In the genomic region with DNA sequence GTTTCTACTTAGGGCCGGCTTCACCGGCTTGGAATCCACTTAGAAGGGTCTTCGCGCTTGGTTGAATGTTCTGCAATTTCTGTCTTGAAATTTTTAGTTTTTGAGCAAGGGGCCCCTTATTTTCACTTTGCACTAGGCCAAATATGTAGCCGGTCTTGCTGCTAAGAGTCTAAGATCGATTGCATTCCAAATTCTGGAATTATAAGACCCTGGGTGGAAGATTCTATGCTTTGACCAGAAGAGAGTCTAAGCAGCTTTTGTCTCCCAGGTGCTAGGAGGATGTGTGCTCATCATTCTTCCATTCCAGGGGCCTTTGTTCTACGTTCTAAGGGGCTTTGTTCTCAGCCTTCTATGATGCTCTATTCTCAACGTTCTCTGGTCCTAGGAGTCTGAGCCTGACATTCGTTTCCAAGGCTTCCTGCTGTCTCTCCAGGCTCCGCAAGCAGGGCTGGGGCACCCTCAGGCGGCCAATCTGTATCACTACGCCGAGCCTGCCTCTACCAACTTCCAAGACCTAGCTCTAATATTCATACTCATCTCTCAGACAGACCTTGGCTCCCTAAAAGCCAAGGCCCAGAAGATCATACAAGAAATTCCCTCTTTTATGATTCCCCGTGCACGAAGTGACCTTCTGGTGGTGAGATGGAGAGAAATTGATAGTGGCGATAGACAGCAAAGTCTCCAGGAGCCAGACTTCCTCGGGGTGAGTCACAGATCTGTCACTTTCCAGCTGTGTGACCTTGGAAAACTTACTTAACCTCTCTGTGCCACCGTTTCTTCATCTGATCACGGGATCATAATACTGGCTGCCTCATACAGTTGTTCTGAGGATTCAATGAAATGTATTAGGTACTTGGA, we compare ENCODE assay signal across 8 cellular contexts. TPM values are rescaled to one million over a fixed set of nuclear protein-coding genes. Genes with fewer than 3 reads are reported as not detected.
DNase-seq lines count a peak whose midpoint lies in the region; ATAC-seq and TF ChIP-seq lines count a peak whose summit lies in the region.

No MANE protein-coding gene starts in this region.

- WGBS in liver, result 7% methylated on average over 19 of the region's 19 CpGs

- no peaks in the 10 kb centered on the region for H3K36me3 ChIP-seq in liver (ENCODE audit: control insufficient read depth in 4 of 4, insufficient read depth in 3 of 4, low read depth in 1 of 4, low read length in 3 of 4)

- peak overlapping the region; percentile 12 to 24 (median 24) for H3K4me3 ChIP-seq in liver (ENCODE audit: low read depth in 1 of 3, low read length in 3 of 3)

- ATAC-seq in HG03135 (IDR thresholded peaks at IDR 0.05; ENCODE audit: unreplicated experiment) (peak; percentile 41), GM19463 (IDR thresholded peaks at IDR 0.05; ENCODE audit: unreplicated experiment) (no peak)

- peaks cover 0 to 7% (median 4%) of the 10 kb centered on the region in 4 donors for H3K27me3 ChIP-seq in liver (ENCODE audit: control insufficient read depth in 4 of 4, insufficient read depth in 4 of 4, low read length in 3 of 4)

- H3K9ac ChIP-seq in liver (ENCODE audit: low read depth in 1 of 2, low read length in 2 of 2), result no peak overlapping the region

- TF ChIP-seq RAD21 in liver (IDR thresholded peaks at IDR 0.05), result peak; percentile 98

- TF ChIP-seq CTCF in liver (IDR thresholded peaks at IDR 0.05; ENCODE audit: low read depth, low read length, missing input control), result peak; percentile 91

- peak overlapping the region in 1 of 2 donors; percentile 57 for H3K27ac ChIP-seq in liver (ENCODE audit: low read depth in 1 of 2, low read length in 2 of 2)

- DNase-seq in CD1c-positive myeloid dendritic cell (ENCODE audit: extremely low spot score), result peak; percentile 89
- DNase-seq in NCI-H69 (lab: John Stamatoyannopoulos, UW), result peak; percentile 92
- DNase-seq in activated CD4-positive, alpha-beta T cell treated with anti-CD3 and anti-CD28 coated beads, Interleukin-2, amount 50 U/mL, for 48 hours, result peak; percentile 79 to 83
- DNase-seq in dermis microvascular lymphatic vessel endothelial cell (ENCODE audit: low read depth in 2 of 2), result peak; percentile 69 to 89
- DNase-seq in stimulated activated CD4-positive, alpha-beta T cell treated with anti-CD3 and anti-CD28 coated beads, Interleukin-2, amount 100 ng/mL, for 4 hours (ENCODE audit: low read depth), result peak; percentile 65

- no peaks in the 10 kb centered on the region for H3K9me3 ChIP-seq in liver (ENCODE audit: control insufficient read depth in 4 of 4, low read length in 3 of 4)

- peaks cover 5 to 26% (median 12%) of the 10 kb centered on the region in 4 donors for H3K4me1 ChIP-seq in liver (ENCODE audit: control insufficient read depth in 4 of 4, insufficient read depth in 4 of 4, low read length in 3 of 4)

TF ChIP-seq in liver, 16 proteins besides CTCF, POLR2A, EP300 and RAD21:
- TF ChIP-seq EGR1 (IDR thresholded peaks at IDR 0.05; ENCODE audit: low read depth in 2 of 2) (no peak), JUND (IDR thresholded peaks at IDR 0.05) (no peak), NR2F2 (IDR thresholded peaks at IDR 0.05) (peak; percentile 49)

RNA-seq across cellular contexts. Expression of a gene that starts 1.0 kb away (rescaled TPM):
- under 0.01 and 0.13 TPM in 2 replicates for total RNA-seq in dermis microvascular lymphatic vessel endothelial cell
- total RNA-seq in liver, result 1 to 10 TPM; 1.0 to 1.1 TPM
- polyA plus RNA-seq in liver, result 1 to 10 TPM in 1 of 2 donors, under 1 TPM in 1; 0.32 to 1.4 TPM

RNA-seq across cellular contexts. Expression of a gene that starts 26.0 kb away (rescaled TPM):
- total RNA-seq in dermis microvascular lymphatic vessel endothelial cell (not detected in 2 replicates), liver (not detected)
- not detected for polyA plus RNA-seq in liver

RNA-seq across cellular contexts. Expression of a gene that starts 37.1 kb away (rescaled TPM):
- total RNA-seq in dermis microvascular lymphatic vessel endothelial cell (not detected in 2 replicates), liver (1 to 10 TPM; 1.4 to 2.8 TPM)
- polyA plus RNA-seq in liver, result 1 to 10 TPM; 2.9 to 5.9 TPM

RNA-seq across cellular contexts. Expression of a gene that starts 55.0 kb away (rescaled TPM):
- 32.6 and 55.4 TPM in 2 replicates for total RNA-seq in dermis microvascular lymphatic vessel endothelial cell
- total RNA-seq in liver, result 10 to 100 TPM in 1 of 2 donors, 1 to 10 TPM in 1; 8.5 to 14.4 TPM
- 10 to 100 TPM in 1 of 2 donors, 1 to 10 TPM in 1; 7.3 to 10.0 TPM for polyA plus RNA-seq in liver
